16 cellular contexts compared by ENCODE assay signal in genomic region chr1:198701250-198701649, GRCh38.
A peak's percentile ranks its signal among the peaks of the same experiment; 100 is the strongest.
DNase-seq lines count a peak whose midpoint lies in the region; ATAC-seq and TF ChIP-seq lines count a peak whose summit lies in the region.
"Had no signal": no experiment of that assay in that cellular context is flagged by ENCODE, and none has a peak within 500 bp of the region (broad histone marks: within the 10 kb centered on the region; RNA-seq: fewer than 3 reads in every experiment).

No MANE protein-coding gene starts in this region.

- dilution Hi-C loops in IMR-90 (cut with HindIII; ENCODE audit: low sequenced_read_pairs, unreplicated experiment): no loop called here

- no peaks in the 10 kb centered on the region for H3K27me3 Mint-ChIP-seq in activated B cell treated with CpG ODN at 0.5 μM for 24 hours
- H3K27me3 Mint-ChIP-seq in naive B cell: no peaks in the 10 kb centered on the region

- H3K27ac ChIP-seq in IMR-90 (ENCODE audit: insufficient read depth, low read length): no peak overlapping the region
- H3K27ac ChIP-seq: coronary artery, parathyroid adenoma, uterus had no signal

- H3K4me1 ChIP-seq in IMR-90 (ENCODE audit: control insufficient read depth, insufficient read depth, low read length): no peaks in the 10 kb centered on the region
- H3K4me1 ChIP-seq: parathyroid adenoma, uterus had no signal

- TF ChIP-seq POLR2A in IMR-90 (IDR thresholded peaks at IDR 0.05; ENCODE audit: low read depth, low read length): no peak

- no peak overlapping the region for H2BK5ac ChIP-seq in IMR-90 (ENCODE audit: low read depth, low read length, poor library complexity, severe bottlenecking)

- H2BK15ac ChIP-seq in IMR-90 (ENCODE audit: low read depth, low read length): no peak overlapping the region

- H2BK120ac ChIP-seq in IMR-90 (ENCODE audit: low read depth, low read length): no peak overlapping the region

- H3K9me3 ChIP-seq in IMR-90 (ENCODE audit: control insufficient read depth, insufficient read depth, low read length): no peaks in the 10 kb centered on the region
- H3K9me3 ChIP-seq: uterus had no signal

- H2AFZ ChIP-seq in IMR-90 (replicated peaks; ENCODE audit: low read length, poor library complexity): no peak overlapping the region
- H2AFZ ChIP-seq: parathyroid adenoma had no signal

- no peaks in the 10 kb centered on the region for H3K27me3 ChIP-seq in IMR-90 (ENCODE audit: control insufficient read depth, insufficient read depth, low read length)
- H3K27me3 ChIP-seq: uterus had no signal

- CTCF ChIA-PET in IMR-90 (lab: Yijun Ruan, JAX) (interaction anchor here (1.0 kb wide), 1 partner anchor 12 kb away, joined by 5 read pairs; no protein-coding TSS in a partner anchor), activated B cell treated with CpG ODN at 0.5 μM for 24 hours (lab: Charles Lee) (interaction anchor here (0.9 to 2.2 kb wide), 4 partner anchors 19 to 236 kb away, joined by 3 to 7 read pairs (median 5); no protein-coding TSS in a partner anchor)

- H3K4me1 Mint-ChIP-seq in activated B cell treated with CpG ODN at 0.5 μM for 24 hours: peaks cover 53% of the 10 kb centered on the region
- H3K4me1 Mint-ChIP-seq in naive B cell: peaks cover 39 to 68% (median 62%) of the 10 kb centered on the region in 3 donors

- H2BK20ac ChIP-seq in IMR-90 (ENCODE audit: low read depth, low read length): no peak overlapping the region

- TF ChIP-seq CTCF in IMR-90 (conservative IDR thresholded peaks at IDR 0.05; ENCODE audit: low read depth, low read length) (no peak), activated B cell treated with CpG ODN at 0.5 μM for 24 hours (IDR thresholded peaks at IDR 0.05) (no peak)

- no TSS peak for BruUV-seq in IMR-90 (replicated peaks; lab: Mats Ljungman, UMichigan)

- H2AK9ac ChIP-seq in IMR-90 (replicated peaks; ENCODE audit: low read depth, low read length, poor library complexity): no peak overlapping the region

- no peak overlapping the region for H3K23ac ChIP-seq in IMR-90 (ENCODE audit: low read depth, low read length)

- no peak overlapping the region for H3K9ac ChIP-seq in IMR-90 (ENCODE audit: low read depth, low read length)
- H3K9ac ChIP-seq: parathyroid adenoma had no signal

- in situ Hi-C loops in IMR-90 (cut with MboI; ENCODE audit: low sequenced_read_pairs): no loop called here

- no peaks in the 10 kb centered on the region for H3K79me1 ChIP-seq in IMR-90 (ENCODE audit: low read depth in 1 of 2, low read length in 2 of 2)

- no peaks in the 10 kb centered on the region for H3K36me3 ChIP-seq in IMR-90 (ENCODE audit: control insufficient read depth, insufficient read depth, low read length)
- H3K36me3 ChIP-seq: uterus had no signal

- intact Hi-C loops in IMR-90 (cut with micrococcal nuclease) (no loop called here), activated B cell treated with CpG ODN at 0.5 μM for 24 hours (cut with micrococcal nuclease) (no loop called here)

- H3K9me1 ChIP-seq in IMR-90 (ENCODE audit: insufficient read depth, low read length): peaks cover 3% of the 10 kb centered on the region; the same call in 1 of the 2 replicates

- DNase-seq in NCI-H524 (lab: John Stamatoyannopoulos, UW) (peak; percentile 1 to 48), NCI-H524 treated with DMSO at 0.1 percent for 48 hours (lab: John Stamatoyannopoulos, UW) (no peak), IMR-90 (no peak), activated B cell treated with CpG ODN at 0.5 μM for 24 hours (no peak), naive B cell (no peak), NAMALWA (ENCODE audit: low spot score) (no peak)
- DNase-seq: activated CD4-positive, alpha-beta T cell treated with anti-CD3 and anti-CD28 coated beads, Interleukin-2, amount 50 U/mL, for 1 hour; amniotic stem cell; mammary epithelial cell; stimulated activated CD4-positive, alpha-beta T cell treated with anti-CD3 and anti-CD28 coated beads, Interleukin-15, amount 100 ng/mL, for 24 hours; uterus had no signal

- no peak overlapping the region for H3K14ac ChIP-seq in IMR-90 (replicated peaks; ENCODE audit: low read depth, low read length)

- H3K4me3 Mint-ChIP-seq in activated B cell treated with CpG ODN at 0.5 μM for 24 hours (no peak overlapping the region), naive B cell (peak overlapping the region in 5 of 8 donors; percentile 6 to 70 (median 32))

- no peak overlapping the region for H3K4me2 ChIP-seq in IMR-90 (ENCODE audit: low read depth, low read length)

- TF ChIP-seq RAD21 in IMR-90 (IDR thresholded peaks at IDR 0.05; ENCODE audit: low read length): no peak

- H3K4me3 ChIP-seq in IMR-90 (ENCODE audit: insufficient read depth, low read depth, low read length): no peak overlapping the region
- H3K4me3 ChIP-seq: coronary artery, SK-N-MC, uterus had no signal

- POLR2A ChIA-PET in IMR-90 (lab: Charles Lee; ENCODE audit: unreplicated experiment) (no interaction called here), activated B cell treated with CpG ODN at 0.5 μM for 24 hours (lab: Charles Lee) (interaction anchor here (0.6 to 1.6 kb wide), 8 partner anchors 10 to 1082 kb away, joined by 3 to 7 read pairs (median 5); partner anchors contain the start of gene PTPRC)

- WGBS in IMR-90 (ENCODE audit: extremely low coverage in 2 of 2, insufficient read length in 1 of 2), 2 experiments: no CpG with 5 or more reads among the region's 1 CpG

- H2AK5ac ChIP-seq in IMR-90 (ENCODE audit: low read depth, low read length): no peak overlapping the region

- H3K9me3 Mint-ChIP-seq in activated B cell treated with CpG ODN at 0.5 μM for 24 hours (no peaks in the 10 kb centered on the region), naive B cell (no peaks in the 10 kb centered on the region)

- H3K27ac Mint-ChIP-seq in activated B cell treated with CpG ODN at 0.5 μM for 24 hours (peak overlapping the region; percentile 69), naive B cell (peak overlapping the region in 2 of 6 donors; percentile 34 to 79)

- H3K36me3 Mint-ChIP-seq in activated B cell treated with CpG ODN at 0.5 μM for 24 hours (ENCODE audit: low read depth) (peaks cover 92% of the 10 kb centered on the region), naive B cell (peaks cover 36 to 51% of the 10 kb centered on the region in 2 donors)

- no peaks in the 10 kb centered on the region for H4K20me1 ChIP-seq in IMR-90 (ENCODE audit: insufficient read depth, low read length)

- no peak overlapping the region for H3K18ac ChIP-seq in IMR-90 (ENCODE audit: low read depth, low read length)

- no peak overlapping the region for H4K5ac ChIP-seq in IMR-90 (ENCODE audit: low read depth, low read length)

- no peak overlapping the region for H4K8ac ChIP-seq in IMR-90 (ENCODE audit: low read depth in 2 of 2, low read length in 2 of 2)

- ATAC-seq in IMR-90 (ENCODE audit: low read depth) (peak; percentile 46; the same call in 1 of the 2 replicates), activated B cell treated with CpG ODN at 0.5 μM for 24 hours (ENCODE audit: low read depth) (no peak), naive B cell (ENCODE audit: low read depth in 2 of 2) (no peak), HG02970 (IDR thresholded peaks at IDR 0.05; ENCODE audit: low FRiP score, unreplicated experiment) (no peak), HG03108 (IDR thresholded peaks at IDR 0.05; ENCODE audit: unreplicated experiment) (no peak)

- no peak overlapping the region for H4K91ac ChIP-seq in IMR-90 (ENCODE audit: insufficient read depth, low read depth, low read length)

- H3K56ac ChIP-seq in IMR-90 (ENCODE audit: extremely low read depth, insufficient read depth, low read length): no peak overlapping the region

- H3K4ac ChIP-seq in IMR-90 (ENCODE audit: low read depth, low read length): no peak overlapping the region

TF ChIP-seq in IMR-90, 13 proteins besides CTCF, POLR2A, EP300 and RAD21:
- TF ChIP-seq MXI1 (IDR thresholded peaks at IDR 0.05; ENCODE audit: borderline replicate concordance, low read depth, low read length): no peak
- no peak for TF ChIP-seq FOS (IDR thresholded peaks at IDR 0.05; ENCODE audit: low read depth, low read length)
- no peak for TF ChIP-seq USF2 (IDR thresholded peaks at IDR 0.05; ENCODE audit: low read depth, low read length)
- TF ChIP-seq NFE2L2 (IDR thresholded peaks at IDR 0.05; ENCODE audit: low read depth, low read length): no peak
- TF ChIP-seq BHLHE40 (IDR thresholded peaks at IDR 0.05; ENCODE audit: low read depth, low read length): no peak
- no peak for TF ChIP-seq RCOR1 (IDR thresholded peaks at IDR 0.05; ENCODE audit: insufficient replicate concordance, low read length)
- TF ChIP-seq CHD1 (IDR thresholded peaks at IDR 0.05; ENCODE audit: low read depth, low read length): no peak
- TF ChIP-seq ELK1 (IDR thresholded peaks at IDR 0.05; ENCODE audit: borderline replicate concordance, low read depth, low read length): no peak
- no peak for TF ChIP-seq MAZ (IDR thresholded peaks at IDR 0.05; ENCODE audit: borderline replicate concordance, low read depth, low read length)
- TF ChIP-seq SMC3 (IDR thresholded peaks at IDR 0.05; ENCODE audit: low read depth, low read length): no peak
- TF ChIP-seq RFX5 (IDR thresholded peaks at IDR 0.05; ENCODE audit: low read depth, low read length): no peak
- TF ChIP-seq CEBPB (IDR thresholded peaks at IDR 0.05; ENCODE audit: low read depth, low read length): no peak
- no peak for TF ChIP-seq MAFK (IDR thresholded peaks at IDR 0.05; ENCODE audit: low read depth, low read length)

Comparison
In these comparisons a context has a peak if more than half of its experiments do, and no peak if none do; other contexts are left out.
1. DNase-seq: peak in NCI-H524 (2 of 2); none in NCI-H524 treated with DMSO at 0.1 percent for 48 hours (single experiment), IMR-90 (single experiment), activated B cell treated with CpG ODN at 0.5 μM for 24 hours (single experiment), naive B cell (single experiment) and NAMALWA (single experiment).